ENCODE assay signal across 21 cellular contexts in the genomic region with DNA sequence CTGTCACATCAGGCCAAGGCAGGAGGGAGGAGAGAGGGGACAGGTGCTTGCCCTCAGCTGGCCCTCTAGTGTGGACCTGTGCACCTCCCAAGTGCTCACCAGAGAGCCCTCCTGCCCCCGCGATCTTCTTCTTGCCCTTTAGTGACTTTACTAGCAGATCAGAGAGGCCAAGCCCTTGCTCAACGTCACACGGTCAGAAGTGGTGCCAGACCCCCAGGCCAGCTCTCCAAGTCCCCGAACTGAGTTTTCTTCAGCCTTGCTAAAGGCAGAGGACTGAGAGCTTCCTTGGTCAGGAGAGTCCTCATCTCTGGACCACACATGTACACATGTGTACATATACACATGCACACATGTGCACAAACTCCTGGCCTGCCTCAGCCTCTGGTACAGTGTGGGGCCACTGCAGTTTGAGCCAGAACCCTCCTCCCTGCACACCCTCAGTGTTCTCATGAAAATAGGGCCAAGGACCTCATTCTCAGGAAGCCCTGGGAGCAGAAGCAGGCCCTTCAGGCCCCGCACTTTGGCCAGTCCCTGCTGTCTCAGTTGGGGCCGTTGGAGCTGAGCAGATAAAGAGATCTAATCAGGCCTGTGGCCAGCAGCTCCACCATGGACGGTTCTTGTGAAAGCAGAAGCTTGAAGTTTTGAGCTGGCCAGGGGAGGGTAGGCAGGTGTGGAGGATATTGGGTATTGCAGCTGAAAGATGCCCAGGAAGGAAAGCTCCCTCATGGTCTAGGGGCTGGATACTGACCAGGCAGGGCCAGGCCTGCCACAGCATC. TPM values are rescaled to one million over a fixed set of nuclear protein-coding genes. Genes with fewer than 3 reads are reported as not detected.
"Had no signal": no experiment of that assay in that cellular context is flagged by ENCODE, and none has a peak within 500 bp of the region (broad histone marks: within the 10 kb centered on the region; RNA-seq: fewer than 3 reads in every experiment).

No MANE protein-coding gene starts in this region.

- ATAC-seq: activated CD8-positive, alpha-beta T cell treated with anti-CD3 and anti-CD28 coated beads for 36 hours; activated T-helper 17 cell treated with anti-CD3 and anti-CD28 coated beads, Interleukin-2, amount 50 U/mL, for 72 hours; body of pancreas; gastroesophageal sphincter; right cardiac atrium had no signal

- H3K27ac ChIP-seq: body of pancreas, epithelial cell of prostate, gastroesophageal sphincter, hepatocyte, neural progenitor cell, stomach, vagina, WERI-Rb-1 had no signal

- H2AFZ ChIP-seq: hepatocyte, neural progenitor cell had no signal

- H3K4me1 ChIP-seq: body of pancreas, neural progenitor cell, stomach, vagina had no signal

- H3K27me3 ChIP-seq: body of pancreas, hepatocyte, vagina had no signal

- H3K9me3 Mint-ChIP-seq: activated CD8-positive, alpha-beta T cell treated with anti-CD3 and anti-CD28 coated beads for 36 hours; activated T-helper 17 cell treated with anti-CD3 and anti-CD28 coated beads, Interleukin-2, amount 50 U/mL, for 72 hours; neural progenitor cell had no signal

- H3K4me3 ChIP-seq: body of pancreas, gastroesophageal sphincter, hepatocyte, neural progenitor cell, stomach, vagina had no signal

- H3K9ac ChIP-seq: neural progenitor cell had no signal

- H3K4me1 Mint-ChIP-seq: activated T-helper 17 cell treated with anti-CD3 and anti-CD28 coated beads, Interleukin-2, amount 50 U/mL, for 72 hours had no signal

- H3K9me3 ChIP-seq: body of pancreas, gastroesophageal sphincter, stomach, vagina had no signal

- DNase-seq: activated CD4-positive, alpha-beta T cell treated with anti-CD3 and anti-CD28 coated beads for 4 hours; activated CD8-positive, alpha-beta T cell treated with anti-CD3 and anti-CD28 coated beads for 36 hours; activated naive CD4-positive, alpha-beta T cell treated with anti-CD3 and anti-CD28 coated beads, Interleukin-2, amount 50 U/mL, for 16 hours; body of pancreas; central memory CD4-positive, alpha-beta T cell; cortex of kidney; effector CD8-positive, alpha-beta T cell; right cardiac atrium; small intestine; stomach; WERI-Rb-1 had no signal

- H3K79me2 ChIP-seq: hepatocyte had no signal

- H3K4me3 Mint-ChIP-seq: activated CD8-positive, alpha-beta T cell treated with anti-CD3 and anti-CD28 coated beads for 36 hours; activated T-helper 17 cell treated with anti-CD3 and anti-CD28 coated beads, Interleukin-2, amount 50 U/mL, for 72 hours; neural progenitor cell had no signal

- H3K27ac Mint-ChIP-seq: activated CD8-positive, alpha-beta T cell treated with anti-CD3 and anti-CD28 coated beads for 36 hours; activated T-helper 17 cell treated with anti-CD3 and anti-CD28 coated beads, Interleukin-2, amount 50 U/mL, for 72 hours had no signal

- H3K4me2 ChIP-seq: hepatocyte, neural progenitor cell had no signal

- H3K36me3 ChIP-seq: gastroesophageal sphincter, neural progenitor cell, stomach, vagina, WERI-Rb-1 had no signal

- FAIRE-seq: small intestine had no signal

- H3K36me3 Mint-ChIP-seq: neural progenitor cell had no signal

RNA-seq across cellular contexts. Expression of gene EPX, which starts 7.4 kb away (rescaled TPM):
- total RNA-seq: activated CD8-positive, alpha-beta T cell treated with anti-CD3 and anti-CD28 coated beads for 36 hours; activated T-helper 17 cell treated with anti-CD3 and anti-CD28 coated beads, Interleukin-2, amount 50 U/mL, for 72 hours; body of pancreas; gastroesophageal sphincter; hepatocyte; kidney epithelial cell; mesenteric fat pad; posterior vena cava; right cardiac atrium; vagina had no signal
- polyA plus RNA-seq: hepatocyte, right cardiac atrium, small intestine, stomach had no signal

RNA-seq across cellular contexts. Expression of gene OR4D2, which starts 18.4 kb away (rescaled TPM):
- total RNA-seq: activated CD8-positive, alpha-beta T cell treated with anti-CD3 and anti-CD28 coated beads for 36 hours; activated T-helper 17 cell treated with anti-CD3 and anti-CD28 coated beads, Interleukin-2, amount 50 U/mL, for 72 hours; body of pancreas; gastroesophageal sphincter; hepatocyte; kidney epithelial cell; liver; mesenteric fat pad; posterior vena cava; right cardiac atrium; stomach; vagina had no signal
- polyA plus RNA-seq: hepatocyte, liver, right cardiac atrium, small intestine, stomach had no signal

RNA-seq across cellular contexts. Expression of gene OR4D1, which starts 37.0 kb away (rescaled TPM):
- total RNA-seq: body of pancreas, gastroesophageal sphincter, hepatocyte, kidney epithelial cell, mesenteric fat pad, posterior vena cava, right cardiac atrium, stomach, vagina had no signal
- polyA plus RNA-seq: hepatocyte, liver, right cardiac atrium had no signal

RNA-seq across cellular contexts. Expression of gene LPO, which starts 53.2 kb away (rescaled TPM):
- total RNA-seq: activated CD8-positive, alpha-beta T cell treated with anti-CD3 and anti-CD28 coated beads for 36 hours; body of pancreas; liver; mesenteric fat pad; posterior vena cava; right cardiac atrium; stomach; vagina had no signal
- polyA plus RNA-seq: liver had no signal
